26 cellular contexts compared by ENCODE assay signal in the genomic region with DNA sequence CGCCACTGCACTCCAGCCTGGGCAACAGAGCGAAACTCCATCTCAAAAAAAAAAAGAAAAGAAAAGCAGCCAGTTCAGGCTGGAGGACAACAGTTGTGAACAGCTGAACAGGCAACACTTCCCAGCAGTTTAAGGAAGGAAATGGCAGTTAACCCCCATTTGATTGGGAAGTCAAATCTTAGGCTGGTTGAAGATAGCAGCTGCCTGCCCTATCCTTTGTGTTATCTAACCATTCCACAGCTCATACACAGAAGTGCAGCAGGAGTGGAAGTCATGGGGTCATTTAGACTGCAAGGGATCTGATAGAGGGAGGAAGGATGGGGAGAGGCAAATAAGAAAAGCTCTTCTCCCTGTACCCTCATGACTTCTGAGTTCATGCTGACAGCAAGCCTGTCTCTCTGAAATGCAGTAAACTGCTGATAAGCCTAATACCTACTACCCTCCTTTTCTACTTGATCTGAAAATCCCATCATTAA. TPM values are rescaled to one million over a fixed set of nuclear protein-coding genes. Genes with fewer than 3 reads are reported as not detected.
A peak's percentile ranks its signal among the peaks of the same experiment; 100 is the strongest.
DNase-seq lines count a peak whose midpoint lies in the region; ATAC-seq and TF ChIP-seq lines count a peak whose summit lies in the region.
"Had no signal": no experiment of that assay in that cellular context is flagged by ENCODE, and none has a peak within 500 bp of the region (broad histone marks: within the 10 kb centered on the region; RNA-seq: fewer than 3 reads in every experiment).

No MANE protein-coding gene starts in this region.

- peaks cover 9% of the 10 kb centered on the region for H3K4me1 Mint-ChIP-seq in activated naive CD8-positive, alpha-beta T cell (ENCODE audit: low read depth)
- peaks cover 4% of the 10 kb centered on the region for H3K4me1 Mint-ChIP-seq in activated naive CD8-positive, alpha-beta T cell treated with anti-CD3 and anti-CD28 coated beads, Interleukin-2, amount 50 U/mL, for 24 hours
- H3K4me1 Mint-ChIP-seq in activated naive CD8-positive, alpha-beta T cell treated with anti-CD3 and anti-CD28 coated beads for 36 hours, result peaks cover 11% of the 10 kb centered on the region
- no peaks in the 10 kb centered on the region for H3K4me1 Mint-ChIP-seq in stimulated activated effector memory CD8-positive, alpha-beta T cell treated with anti-CD3 and anti-CD28 coated beads, Interleukin-12 subunit alpha, Interleukin-12 subunit beta, amount 100 ng/mL, for 72 hours
- H3K4me1 Mint-ChIP-seq in T-helper 2 cell treated with Interferon-gamma antibody and Interleukin-4, amounts not matched to agents 5 μg/mL and 100 μg/mL, for 36 hours (ENCODE audit: low read depth), result peaks cover 5% of the 10 kb centered on the region
- peaks cover 17% of the 10 kb centered on the region for H3K4me1 Mint-ChIP-seq in endodermal cell

- H3K9ac ChIP-seq in endodermal cell (ENCODE audit: extremely low read depth, low read length, poor library complexity, severe bottlenecking), result no peak overlapping the region

- ATAC-seq in activated naive CD8-positive, alpha-beta T cell treated with anti-CD3 and anti-CD28 coated beads, Interleukin-2, amount 50 U/mL, for 24 hours, result no peak
- no peak for ATAC-seq in stimulated activated effector memory CD8-positive, alpha-beta T cell treated with anti-CD3 and anti-CD28 coated beads, Interleukin-12 subunit alpha, Interleukin-12 subunit beta, amount 100 ng/mL, for 72 hours
- ATAC-seq in GM19463 (IDR thresholded peaks at IDR 0.05; ENCODE audit: unreplicated experiment), result no peak
- ATAC-seq: left lung had no signal

- H3K36me3 Mint-ChIP-seq in activated naive CD8-positive, alpha-beta T cell, result peaks cover 12% of the 10 kb centered on the region
- peaks cover 37% of the 10 kb centered on the region for H3K36me3 Mint-ChIP-seq in activated naive CD8-positive, alpha-beta T cell treated with anti-CD3 and anti-CD28 coated beads, Interleukin-2, amount 50 U/mL, for 24 hours (ENCODE audit: low read depth)
- peaks cover 31% of the 10 kb centered on the region for H3K36me3 Mint-ChIP-seq in activated naive CD8-positive, alpha-beta T cell treated with anti-CD3 and anti-CD28 coated beads for 36 hours
- H3K36me3 Mint-ChIP-seq in stimulated activated effector memory CD8-positive, alpha-beta T cell treated with anti-CD3 and anti-CD28 coated beads, Interleukin-12 subunit alpha, Interleukin-12 subunit beta, amount 100 ng/mL, for 72 hours, result peaks cover 94% of the 10 kb centered on the region
- H3K36me3 Mint-ChIP-seq in T-helper 2 cell treated with Interferon-gamma antibody and Interleukin-4, amounts not matched to agents 5 μg/mL and 100 μg/mL, for 36 hours (ENCODE audit: low read depth), result peaks cover 43% of the 10 kb centered on the region
- H3K36me3 Mint-ChIP-seq in endodermal cell (ENCODE audit: low read depth), result peaks cover 40% of the 10 kb centered on the region

- DNase-seq in activated naive CD8-positive, alpha-beta T cell treated with anti-CD3 and anti-CD28 coated beads, Interleukin-2, amount 50 U/mL, for 24 hours, result no peak
- DNase-seq in MV-4-11 (lab: John Stamatoyannopoulos, UW) (peak; percentile 76), endodermal cell (no peak)
- no peak for DNase-seq in activated naive CD8-positive, alpha-beta T cell treated with anti-CD3 and anti-CD28 coated beads for 36 hours
- DNase-seq in stimulated activated effector memory CD8-positive, alpha-beta T cell treated with anti-CD3 and anti-CD28 coated beads, Interleukin-12 subunit alpha, Interleukin-12 subunit beta, amount 100 ng/mL, for 72 hours (ENCODE audit: low spot score in 2 of 2), result no peak
- DNase-seq in T-helper 2 cell treated with Interferon-gamma antibody and Interleukin-4, amounts not matched to agents 5 μg/mL and 100 μg/mL, for 36 hours (ENCODE audit: low spot score), result no peak
- DNase-seq: activated CD4-positive, alpha-beta T cell treated with anti-CD3 and anti-CD28 coated beads, Interleukin-2, amount 10 ng/mL, durations not matched to agents 24 days and 14 days; activated naive CD8-positive, alpha-beta T cell treated with anti-CD3 and anti-CD28 coated beads, Interleukin-2, amount 10 ng/mL, durations not matched to agents 7 days and 5 days; brain microvascular endothelial cell; COR-L47; dorsolateral prefrontal cortex; EL; HCEC 1CT; left lung; NCI-H1417; NCI-H526; Peyer's patch had no signal

- no peaks in the 10 kb centered on the region for H3K9me3 ChIP-seq in endodermal cell (ENCODE audit: control insufficient read depth, low read length)
- H3K9me3 ChIP-seq: esophagus muscularis mucosa, left lung, Peyer's patch, right atrium auricular region, upper lobe of left lung had no signal

- no peaks in the 10 kb centered on the region for H3K4me1 ChIP-seq in endodermal cell (ENCODE audit: control insufficient read depth, insufficient read depth, low read length)
- H3K4me1 ChIP-seq: Peyer's patch, right atrium auricular region, upper lobe of left lung had no signal

- no peaks in the 10 kb centered on the region for H3K27me3 Mint-ChIP-seq in activated naive CD8-positive, alpha-beta T cell
- no peaks in the 10 kb centered on the region for H3K27me3 Mint-ChIP-seq in activated naive CD8-positive, alpha-beta T cell treated with anti-CD3 and anti-CD28 coated beads, Interleukin-2, amount 50 U/mL, for 24 hours
- H3K27me3 Mint-ChIP-seq in activated naive CD8-positive, alpha-beta T cell treated with anti-CD3 and anti-CD28 coated beads for 36 hours, result no peaks in the 10 kb centered on the region
- no peaks in the 10 kb centered on the region for H3K27me3 Mint-ChIP-seq in T-helper 2 cell treated with Interferon-gamma antibody and Interleukin-4, amounts not matched to agents 5 μg/mL and 100 μg/mL, for 36 hours (ENCODE audit: low read depth)
- no peaks in the 10 kb centered on the region for H3K27me3 Mint-ChIP-seq in endodermal cell (ENCODE audit: insufficient read depth)
- H3K27me3 Mint-ChIP-seq: activated CD4-positive, alpha-beta T cell treated with anti-CD3 and anti-CD28 coated beads, Interleukin-2, amount 10 ng/mL, durations not matched to agents 24 days and 14 days; activated naive CD8-positive, alpha-beta T cell treated with anti-CD3 and anti-CD28 coated beads, Interleukin-2, amount 10 ng/mL, durations not matched to agents 7 days and 5 days; stimulated activated naive CD8-positive, alpha-beta T cell treated with anti-CD3 and anti-CD28 coated beads, Interleukin-15, Interleukin-2, amounts not matched to agents 100 ng/mL and 50 ng/mL, for 24 hours had no signal

- no peaks in the 10 kb centered on the region for H3K9me3 Mint-ChIP-seq in activated naive CD8-positive, alpha-beta T cell (ENCODE audit: low read depth)
- H3K9me3 Mint-ChIP-seq in activated naive CD8-positive, alpha-beta T cell treated with anti-CD3 and anti-CD28 coated beads, Interleukin-2, amount 50 U/mL, for 24 hours, result no peaks in the 10 kb centered on the region
- H3K9me3 Mint-ChIP-seq in activated naive CD8-positive, alpha-beta T cell treated with anti-CD3 and anti-CD28 coated beads for 36 hours, result no peaks in the 10 kb centered on the region
- no peaks in the 10 kb centered on the region for H3K9me3 Mint-ChIP-seq in stimulated activated effector memory CD8-positive, alpha-beta T cell treated with anti-CD3 and anti-CD28 coated beads, Interleukin-12 subunit alpha, Interleukin-12 subunit beta, amount 100 ng/mL, for 72 hours
- H3K9me3 Mint-ChIP-seq in T-helper 2 cell treated with Interferon-gamma antibody and Interleukin-4, amounts not matched to agents 5 μg/mL and 100 μg/mL, for 36 hours, result no peaks in the 10 kb centered on the region
- no peaks in the 10 kb centered on the region for H3K9me3 Mint-ChIP-seq in endodermal cell
- H3K9me3 Mint-ChIP-seq: activated CD4-positive, alpha-beta T cell treated with anti-CD3 and anti-CD28 coated beads, Interleukin-2, amount 10 ng/mL, durations not matched to agents 24 days and 14 days; activated naive CD8-positive, alpha-beta T cell treated with anti-CD3 and anti-CD28 coated beads, Interleukin-2, amount 10 ng/mL, durations not matched to agents 7 days and 5 days; stimulated activated naive CD8-positive, alpha-beta T cell treated with anti-CD3 and anti-CD28 coated beads, Interleukin-15, Interleukin-2, amounts not matched to agents 100 ng/mL and 50 ng/mL, for 24 hours had no signal

- no peaks in the 10 kb centered on the region for H3K27me3 ChIP-seq in endodermal cell (ENCODE audit: control insufficient read depth, insufficient read depth, low read length, poor library complexity, severe bottlenecking)
- H3K27me3 ChIP-seq: brain microvascular endothelial cell, dorsolateral prefrontal cortex, esophagus muscularis mucosa, left lung, Peyer's patch, right atrium auricular region, upper lobe of left lung had no signal

- 88% methylated on average over 2 of the region's 2 CpGs; no CpG with 5 or more reads in 1 of the 2 experiments for whole genome bisulfite sequencing in endodermal cell (ENCODE audit: insufficient coverage in 1 of 2, insufficient read length in 1 of 2), 2 experiments

- peaks cover 48% of the 10 kb centered on the region for H3K36me3 ChIP-seq in endodermal cell (ENCODE audit: control insufficient read depth, insufficient read depth, low read length)

- no peak overlapping the region for H3K27ac ChIP-seq in endodermal cell (ENCODE audit: low read depth, low read length)
- H3K27ac ChIP-seq: brain microvascular endothelial cell, esophagus muscularis mucosa, left lung, Peyer's patch, right atrium auricular region, SK-N-MC, upper lobe of left lung had no signal

- no peak overlapping the region for H3K4me3 ChIP-seq in endodermal cell (ENCODE audit: low read length)
- H3K4me3 ChIP-seq: dorsolateral prefrontal cortex, esophagus muscularis mucosa, left lung, Peyer's patch, right atrium auricular region, SK-N-MC, upper lobe of left lung had no signal

- peak overlapping the region; percentile 34 for H3K27ac Mint-ChIP-seq in activated naive CD8-positive, alpha-beta T cell
- no peak overlapping the region for H3K27ac Mint-ChIP-seq in activated naive CD8-positive, alpha-beta T cell treated with anti-CD3 and anti-CD28 coated beads, Interleukin-2, amount 50 U/mL, for 24 hours
- peak overlapping the region; percentile 6 for H3K27ac Mint-ChIP-seq in activated naive CD8-positive, alpha-beta T cell treated with anti-CD3 and anti-CD28 coated beads for 36 hours
- H3K27ac Mint-ChIP-seq in stimulated activated effector memory CD8-positive, alpha-beta T cell treated with anti-CD3 and anti-CD28 coated beads, Interleukin-12 subunit alpha, Interleukin-12 subunit beta, amount 100 ng/mL, for 72 hours, result peak overlapping the region; percentile 24
- H3K27ac Mint-ChIP-seq in T-helper 2 cell treated with Interferon-gamma antibody and Interleukin-4, amounts not matched to agents 5 μg/mL and 100 μg/mL, for 36 hours, result no peak overlapping the region
- H3K27ac Mint-ChIP-seq in endodermal cell, result no peak overlapping the region
- H3K27ac Mint-ChIP-seq: activated CD4-positive, alpha-beta T cell treated with anti-CD3 and anti-CD28 coated beads, Interleukin-2, amount 10 ng/mL, durations not matched to agents 24 days and 14 days; activated naive CD8-positive, alpha-beta T cell treated with anti-CD3 and anti-CD28 coated beads, Interleukin-2, amount 10 ng/mL, durations not matched to agents 7 days and 5 days; stimulated activated naive CD8-positive, alpha-beta T cell treated with anti-CD3 and anti-CD28 coated beads, Interleukin-15, Interleukin-2, amounts not matched to agents 100 ng/mL and 50 ng/mL, for 24 hours had no signal

- TF ChIP-seq CTCF in endodermal cell (conservative IDR thresholded peaks at IDR 0.05), result no peak

- H3K4me3 Mint-ChIP-seq in activated naive CD8-positive, alpha-beta T cell, result no peak overlapping the region
- H3K4me3 Mint-ChIP-seq in activated naive CD8-positive, alpha-beta T cell treated with anti-CD3 and anti-CD28 coated beads, Interleukin-2, amount 50 U/mL, for 24 hours, result no peak overlapping the region
- no peak overlapping the region for H3K4me3 Mint-ChIP-seq in activated naive CD8-positive, alpha-beta T cell treated with anti-CD3 and anti-CD28 coated beads for 36 hours
- no peak overlapping the region for H3K4me3 Mint-ChIP-seq in stimulated activated effector memory CD8-positive, alpha-beta T cell treated with anti-CD3 and anti-CD28 coated beads, Interleukin-12 subunit alpha, Interleukin-12 subunit beta, amount 100 ng/mL, for 72 hours
- no peak overlapping the region for H3K4me3 Mint-ChIP-seq in T-helper 2 cell treated with Interferon-gamma antibody and Interleukin-4, amounts not matched to agents 5 μg/mL and 100 μg/mL, for 36 hours
- H3K4me3 Mint-ChIP-seq in endodermal cell, result no peak overlapping the region
- H3K4me3 Mint-ChIP-seq: activated CD4-positive, alpha-beta T cell treated with anti-CD3 and anti-CD28 coated beads, Interleukin-2, amount 10 ng/mL, durations not matched to agents 24 days and 14 days; activated naive CD8-positive, alpha-beta T cell treated with anti-CD3 and anti-CD28 coated beads, Interleukin-2, amount 10 ng/mL, durations not matched to agents 7 days and 5 days; stimulated activated naive CD8-positive, alpha-beta T cell treated with anti-CD3 and anti-CD28 coated beads, Interleukin-15, Interleukin-2, amounts not matched to agents 100 ng/mL and 50 ng/mL, for 24 hours had no signal

RNA-seq across cellular contexts. Expression of gene KCTD20, which starts 35.3 kb away (rescaled TPM):
- total RNA-seq in activated naive CD8-positive, alpha-beta T cell treated with anti-CD3 and anti-CD28 coated beads for 36 hours, result 10 to 100 TPM; 48.4 to 56.6 TPM
- 10 to 100 TPM; 20.5 to 29.0 TPM for total RNA-seq in endodermal cell
- 40.9 TPM for polyA plus RNA-seq in endodermal cell (2013, experiment 1 of 2)
- 43.1 TPM for polyA plus RNA-seq in endodermal cell (2013, experiment 2 of 2)

RNA-seq across cellular contexts. Expression of gene PXT1, which starts 35.4 kb away (rescaled TPM):
- total RNA-seq in activated naive CD8-positive, alpha-beta T cell treated with anti-CD3 and anti-CD28 coated beads for 36 hours, result under 1 TPM; 0.10 to 0.29 TPM
- total RNA-seq in endodermal cell, result under 1 TPM in 1 of 2 donors, not detected in 1; 0.15 TPM
- polyA plus RNA-seq in endodermal cell (2013, experiment 1 of 2), result not detected
- polyA plus RNA-seq in endodermal cell (2013, experiment 2 of 2), result 0.33 TPM
- total RNA-seq: esophagus muscularis mucosa, left lung, mucosa of gallbladder, omental fat pad, Peyer's patch had no signal

Comparison
In these comparisons a context has a peak if more than half of its experiments do, and no peak if none do; other contexts are left out.
1. H3K27ac Mint-ChIP-seq: peak in activated naive CD8-positive, alpha-beta T cell (single experiment), activated naive CD8-positive, alpha-beta T cell treated with anti-CD3 and anti-CD28 coated beads for 36 hours (single experiment) and stimulated activated effector memory CD8-positive, alpha-beta T cell treated with anti-CD3 and anti-CD28 coated beads, Interleukin-12 subunit alpha, Interleukin-12 subunit beta, amount 100 ng/mL, for 72 hours (single experiment); none in activated naive CD8-positive, alpha-beta T cell treated with anti-CD3 and anti-CD28 coated beads, Interleukin-2, amount 50 U/mL, for 24 hours (single experiment), T-helper 2 cell treated with Interferon-gamma antibody and Interleukin-4, amounts not matched to agents 5 μg/mL and 100 μg/mL, for 36 hours (single experiment) and endodermal cell (single experiment).